9 cellular contexts compared by ENCODE assay signal in the genomic region with DNA sequence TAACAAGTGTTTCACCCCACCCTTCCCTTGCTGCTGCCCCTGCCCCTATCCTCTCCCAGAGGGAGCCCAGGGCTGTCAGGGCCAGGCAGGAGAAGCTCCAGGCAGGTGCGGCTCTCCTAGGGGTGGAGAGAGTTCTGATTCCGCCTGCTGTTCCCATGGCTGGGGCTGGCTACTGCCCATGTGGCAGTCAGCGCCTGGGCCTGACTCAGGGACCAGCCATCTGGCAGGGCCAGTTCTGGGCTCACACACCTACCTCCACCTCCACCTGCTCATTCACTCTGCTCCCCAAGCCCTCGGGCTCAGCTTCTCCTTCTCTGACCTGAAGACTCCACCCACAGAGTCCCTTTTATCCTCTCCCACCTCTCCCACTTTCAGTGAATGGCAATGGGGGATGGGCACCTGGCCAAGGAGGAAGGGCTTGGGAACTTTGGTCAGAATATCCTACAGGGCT. TPM values are rescaled to one million over a fixed set of nuclear protein-coding genes. Genes with fewer than 3 reads are reported as not detected.
DNase-seq lines count a peak whose midpoint lies in the region; ATAC-seq, FAIRE-seq and TF ChIP-seq lines count a peak whose summit lies in the region.
"Had no signal": no experiment of that assay in that cellular context is flagged by ENCODE, and none has a peak within 500 bp of the region (broad histone marks: within the 10 kb centered on the region; RNA-seq: fewer than 3 reads in every experiment).

No MANE protein-coding gene starts in this region.

- peaks cover 0 to 9% (median 6%) of the 10 kb centered on the region in 7 donors for H3K9me3 Mint-ChIP-seq in CD14-positive monocyte

- ATAC-seq in pancreas (peak; percentile 72 to 81 (median 76)), HG02938 (IDR thresholded peaks at IDR 0.05; ENCODE audit: unreplicated experiment) (no peak), GM18505 (IDR thresholded peaks at IDR 0.05; ENCODE audit: unreplicated experiment) (no peak), HG03378 (IDR thresholded peaks at IDR 0.05; ENCODE audit: unreplicated experiment) (no peak), HG02571 (IDR thresholded peaks at IDR 0.05; ENCODE audit: unreplicated experiment) (no peak)

- H3K9me3 ChIP-seq in pancreas = no peaks in the 10 kb centered on the region
- H3K9me3 ChIP-seq: testis had no signal

- no peaks in the 10 kb centered on the region for H3K4me1 Mint-ChIP-seq in CD14-positive monocyte

- no peak for TF ChIP-seq CTCF in CD14-positive monocyte (IDR thresholded peaks at IDR 0.05)
- no peak for TF ChIP-seq CTCF in pancreas (IDR thresholded peaks at IDR 0.05)

- peaks cover 0 to 6% (median 0%) of the 10 kb centered on the region in 3 donors for H3K36me3 ChIP-seq in pancreas

- H3K27ac ChIP-seq in epithelial cell of prostate (peak overlapping the region; percentile 99), pancreas (peak overlapping the region; percentile 59 to 77 (median 66))
- H3K27ac ChIP-seq: testis had no signal

- peak; percentile 17 for DNase-seq in CD14-positive monocyte (ENCODE audit: low spot score)
- peak; percentile 22 for DNase-seq in HuH-7.5 (ENCODE audit: low spot score)
- DNase-seq in epithelial cell of prostate (ENCODE audit: low read depth, low spot score) = peak; percentile 75
- DNase-seq in pancreas = peak; percentile 77 to 91 (median 84)
- DNase-seq: testis had no signal

- H3K27ac Mint-ChIP-seq in CD14-positive monocyte = no peak overlapping the region

- 17 to 33% methylated on average over 4 of the region's 4 CpGs for WGBS in pancreas, 2 donors

- H3K36me3 Mint-ChIP-seq in CD14-positive monocyte = no peaks in the 10 kb centered on the region

- H3K27me3 ChIP-seq in pancreas = no peaks in the 10 kb centered on the region
- H3K27me3 ChIP-seq: testis had no signal

- no peak for TF ChIP-seq POLR2A in GM18505 (IDR thresholded peaks at IDR 0.05; ENCODE audit: borderline replicate concordance, extremely low read depth, insufficient read depth, insufficient read length)

- intact Hi-C loops in CD14-positive monocyte (cut with micrococcal nuclease) (no loop called here), pancreas (cut with DNase I) (no loop called here)

- no peak overlapping the region for H3K4me3 Mint-ChIP-seq in CD14-positive monocyte

- peaks cover 0 to 6% (median 3%) of the 10 kb centered on the region in 3 donors for H3K27me3 Mint-ChIP-seq in CD14-positive monocyte (ENCODE audit: low read depth in 3 of 3)

- H3K4me3 ChIP-seq in pancreas = no peak overlapping the region
- H3K4me3 ChIP-seq: testis had no signal

- no peak for FAIRE-seq in pancreas (lab: Jason Lieb, UNC)

- H3K4me1 ChIP-seq in pancreas = peaks cover 48 to 63% (median 62%) of the 10 kb centered on the region in 3 donors
- H3K4me1 ChIP-seq: testis had no signal

RNA-seq across cellular contexts. Expression of a gene that starts 23.4 kb away (rescaled TPM):
- polyA plus RNA-seq in CD14-positive monocyte (not detected), pancreas (10 to 100 TPM; 11.9 to 17.9 TPM)
- total RNA-seq in pancreas = 10 to 100 TPM; 25.3 to 35.7 (median 32.4) TPM

Comparison
In these comparisons a context has a peak if more than half of its experiments do, and no peak if none do; other contexts are left out.
1. DNase-seq: peak in every context shown above with its lines; median percentile 84 in pancreas; 75 in epithelial cell of prostate; 22 in HuH-7.5; 17 in CD14-positive monocyte.
2. ATAC-seq: peak in pancreas (4 of 4); none in HG02938 (single experiment), GM18505 (single experiment), HG03378 (single experiment) and HG02571 (single experiment).
3. RNA of a gene that starts 23.4 kb away (polyA plus RNA-seq): 11.9 to 17.9 TPM in pancreas; not detected in CD14-positive monocyte; every median in the first group is over 10 times any median in the second.